23 cellular contexts compared by ENCODE assay signal in the genomic region with DNA sequence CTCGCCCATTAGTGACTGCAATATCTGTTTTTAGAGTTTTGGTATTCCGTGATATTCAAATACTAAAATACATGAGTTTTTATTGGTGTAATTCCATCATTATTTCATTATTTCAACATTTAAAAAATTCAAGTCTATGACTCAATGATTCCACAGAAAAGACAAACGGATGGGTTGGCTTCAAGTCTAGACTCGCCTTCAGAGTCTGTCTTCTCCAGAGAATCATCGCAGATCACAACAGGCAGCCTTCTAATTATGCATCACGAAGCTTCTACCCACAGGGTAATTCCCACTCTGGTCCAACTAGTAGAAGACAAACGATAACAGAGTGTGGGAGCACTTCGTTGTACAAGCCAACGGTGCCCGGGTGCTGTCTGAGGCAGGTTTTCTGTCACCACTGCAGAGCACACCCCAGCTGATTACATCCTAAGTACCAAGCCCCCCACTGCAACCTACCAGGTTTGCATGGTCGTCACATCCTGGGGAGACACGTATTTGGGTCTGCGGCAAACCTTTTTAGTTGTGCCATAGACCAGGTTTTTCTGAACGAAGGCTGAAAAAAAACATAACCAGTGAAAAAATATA. TPM values are rescaled to one million over a fixed set of nuclear protein-coding genes. Genes with fewer than 3 reads are reported as not detected.
A peak's percentile ranks its signal among the peaks of the same experiment; 100 is the strongest.
DNase-seq lines count a peak whose midpoint lies in the region; ATAC-seq lines count a peak whose summit lies in the region.
"Had no signal": no experiment of that assay in that cellular context is flagged by ENCODE, and none has a peak within 500 bp of the region (broad histone marks: within the 10 kb centered on the region; RNA-seq: fewer than 3 reads in every experiment).

No MANE protein-coding gene starts in this region.

- DNase-seq in NCI-H1417 (lab: John Stamatoyannopoulos, UW) = peak in 2 of 3 experiments; percentile 33 to 62
- DNase-seq in NCI-H1417 treated with DMSO at 0.1 percent for 48 hours (lab: John Stamatoyannopoulos, UW) = no peak
- DNase-seq in sciatic nerve (ENCODE audit: low spot score) = no peak
- no peak for DNase-seq in NOMO-1 treated with DMSO at 0.1 percent for 48 hours (lab: John Stamatoyannopoulos, UW; ENCODE audit: unreplicated experiment)
- DNase-seq in hypothalamus (lab: John Stamatoyannopoulos, UW) = no peak
- DNase-seq in G401 (ENCODE audit: low spot score) = no peak
- DNase-seq: activated CD4-positive, alpha-beta memory T cell treated with anti-CD3 and anti-CD28 coated beads for 36 hours; activated effector memory CD4-positive, alpha-beta T cell treated with anti-CD3 and anti-CD28 coated beads, Interleukin-2, amount 50 U/mL, for 16 hours; activated naive CD8-positive, alpha-beta T cell treated with anti-CD3 and anti-CD28 coated beads for 36 hours; body of pancreas; CD4-positive, alpha-beta memory T cell; GOT3; NCI-H1092 treated with DMSO at 0.1 percent for 48 hours; NCI-H2029; NCI-H526; T-helper 1 cell had no signal

- intact Hi-C loops in sciatic nerve (cut with DNase I) = no loop called here

- H3K4me1 Mint-ChIP-seq in activated T-helper 17 cell treated with anti-CD3 and anti-CD28 coated beads, Interleukin-2, amount 50 U/mL, for 72 hours = peaks cover 21% of the 10 kb centered on the region

- H3K27me3 Mint-ChIP-seq in activated T-helper 17 cell treated with anti-CD3 and anti-CD28 coated beads, Interleukin-2, amount 50 U/mL, for 72 hours = no peaks in the 10 kb centered on the region
- H3K27me3 Mint-ChIP-seq: activated CD4-positive, alpha-beta memory T cell treated with anti-CD3 and anti-CD28 coated beads for 36 hours; activated naive CD8-positive, alpha-beta T cell treated with anti-CD3 and anti-CD28 coated beads for 36 hours; CD4-positive, alpha-beta memory T cell; IgD-negative memory B cell; memory B cell; stimulated activated naive CD8-positive, alpha-beta T cell treated with anti-CD3 and anti-CD28 coated beads, Interleukin-15, Interleukin-2, amounts not matched to agents 100 ng/mL and 50 ng/mL, for 24 hours had no signal

- in situ Hi-C loops in G401 (cut with HindIII; ENCODE audit: low sequenced_read_pairs) = no loop called here

- no peak for ATAC-seq in activated T-helper 17 cell treated with anti-CD3 and anti-CD28 coated beads, Interleukin-2, amount 50 U/mL, for 72 hours (replicated peaks)
- ATAC-seq in esophagus mucosa (peak; percentile 81), sciatic nerve (peak; percentile 36)
- ATAC-seq: activated CD4-positive, CD25-positive, alpha-beta regulatory T cell treated with anti-CD3 and anti-CD28 coated beads, Interleukin-2, amount 50 U/mL, for 24 hours; body of pancreas had no signal

- peaks cover 77% of the 10 kb centered on the region for H3K36me3 Mint-ChIP-seq in activated T-helper 17 cell treated with anti-CD3 and anti-CD28 coated beads, Interleukin-2, amount 50 U/mL, for 72 hours (ENCODE audit: low read depth)

- no peaks in the 10 kb centered on the region for H3K9me3 Mint-ChIP-seq in activated T-helper 17 cell treated with anti-CD3 and anti-CD28 coated beads, Interleukin-2, amount 50 U/mL, for 72 hours
- H3K9me3 Mint-ChIP-seq: activated CD4-positive, alpha-beta memory T cell treated with anti-CD3 and anti-CD28 coated beads for 36 hours; activated naive CD8-positive, alpha-beta T cell treated with anti-CD3 and anti-CD28 coated beads for 36 hours; CD4-positive, alpha-beta memory T cell; IgD-negative memory B cell; memory B cell; stimulated activated naive CD8-positive, alpha-beta T cell treated with anti-CD3 and anti-CD28 coated beads, Interleukin-15, Interleukin-2, amounts not matched to agents 100 ng/mL and 50 ng/mL, for 24 hours had no signal

- H3K4me3 Mint-ChIP-seq in activated T-helper 17 cell treated with anti-CD3 and anti-CD28 coated beads, Interleukin-2, amount 50 U/mL, for 72 hours = no peak overlapping the region
- H3K4me3 Mint-ChIP-seq: activated CD4-positive, alpha-beta memory T cell treated with anti-CD3 and anti-CD28 coated beads for 36 hours; activated naive CD8-positive, alpha-beta T cell treated with anti-CD3 and anti-CD28 coated beads for 36 hours; CD4-positive, alpha-beta memory T cell; stimulated activated naive CD8-positive, alpha-beta T cell treated with anti-CD3 and anti-CD28 coated beads, Interleukin-15, Interleukin-2, amounts not matched to agents 100 ng/mL and 50 ng/mL, for 24 hours had no signal

- H3K27ac Mint-ChIP-seq in activated T-helper 17 cell treated with anti-CD3 and anti-CD28 coated beads, Interleukin-2, amount 50 U/mL, for 72 hours = peak overlapping the region; percentile 65
- H3K27ac Mint-ChIP-seq: activated CD4-positive, alpha-beta memory T cell treated with anti-CD3 and anti-CD28 coated beads for 36 hours; activated naive CD8-positive, alpha-beta T cell treated with anti-CD3 and anti-CD28 coated beads for 36 hours; progenitor cell of endocrine pancreas; stimulated activated naive CD8-positive, alpha-beta T cell treated with anti-CD3 and anti-CD28 coated beads, Interleukin-15, Interleukin-2, amounts not matched to agents 100 ng/mL and 50 ng/mL, for 24 hours had no signal

RNA-seq across cellular contexts. Expression of a gene that starts 28.9 kb away (rescaled TPM):
- total RNA-seq in activated T-helper 17 cell treated with anti-CD3 and anti-CD28 coated beads, Interleukin-2, amount 50 U/mL, for 72 hours = 10 to 100 TPM; 17.4 to 43.6 TPM
- 15.2 TPM for total RNA-seq in esophagus mucosa
- 41.8 TPM for total RNA-seq in sciatic nerve
- total RNA-seq in G401 (2014; rRNA removed; shearing (Covaris generic)) = 0.06 and 0.24 TPM in 2 replicates

Comparison
In these comparisons a context has a peak if more than half of its experiments do, and no peak if none do; other contexts are left out.
1. DNase-seq: peak in NCI-H1417 (2 of 3); none in NCI-H1417 treated with DMSO at 0.1 percent for 48 hours (single experiment), sciatic nerve (single experiment), NOMO-1 treated with DMSO at 0.1 percent for 48 hours (single experiment), hypothalamus (0 of 51) and G401 (single experiment).
2. RNA of a gene that starts 28.9 kb away (total RNA-seq): 17.4 to 43.6 TPM in activated T-helper 17 cell treated with anti-CD3 and anti-CD28 coated beads, Interleukin-2, amount 50 U/mL, for 72 hours, 41.8 TPM in sciatic nerve (single experiment) and 15.2 TPM in esophagus mucosa (single experiment); 0.06 to 0.24 TPM in G401; every median in the first group is over 10 times any median in the second.